In the genomic region with DNA sequence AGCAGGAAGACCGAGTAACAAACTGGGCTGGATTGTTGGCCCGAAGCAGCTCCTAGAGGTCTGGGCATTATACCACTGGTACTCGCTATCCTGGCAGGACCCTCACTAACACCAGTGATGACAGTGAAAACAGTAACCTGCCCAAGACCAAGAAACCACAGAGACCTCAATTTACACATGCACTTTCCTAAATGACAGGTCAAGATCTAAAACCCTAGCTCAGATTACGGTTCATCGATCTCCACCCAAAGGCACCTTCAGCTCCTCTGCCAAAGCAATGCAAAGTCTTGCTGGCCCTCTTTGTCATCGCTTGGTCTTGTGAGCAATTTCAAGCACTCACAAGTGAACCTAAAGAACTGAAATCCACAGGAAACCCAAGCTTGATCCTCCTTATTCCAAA, we compare ENCODE assay signal across 10 cellular contexts. TPM values are rescaled to one million over a fixed set of nuclear protein-coding genes. Genes with fewer than 3 reads are reported as not detected.
DNase-seq lines count a peak whose midpoint lies in the region; ATAC-seq, FAIRE-seq and TF ChIP-seq lines count a peak whose summit lies in the region.
"Had no signal": no experiment of that assay in that cellular context is flagged by ENCODE, and none has a peak within 500 bp of the region (broad histone marks: within the 10 kb centered on the region; RNA-seq: fewer than 3 reads in every experiment).

No MANE protein-coding gene starts in this region.

- no peak overlapping the region for H4K8ac ChIP-seq in mesendoderm (ENCODE audit: low read depth, low read length)

- H3K56ac ChIP-seq in mesendoderm (ENCODE audit: low read length), result peak overlapping the region; percentile 100

- H3K79me1 ChIP-seq in mesendoderm (ENCODE audit: low read length), result peaks cover 21% of the 10 kb centered on the region

- no CpG with 5 or more reads among the region's 6 CpGs for WGBS in mesendoderm (ENCODE audit: extremely low coverage, insufficient coverage, low lambda C conversion rate)

- peaks cover 36% of the 10 kb centered on the region for H3K4me1 Mint-ChIP-seq in MCF 10A (ENCODE audit: insufficient read depth, unreplicated experiment)

- peaks cover 44% of the 10 kb centered on the region for H3K79me2 ChIP-seq in mesendoderm (ENCODE audit: control insufficient read depth, insufficient read depth, low read length)

- TF ChIP-seq CTCF in 22Rv1 (IDR thresholded peaks at IDR 0.05) (no peak), MCF 10A (IDR thresholded peaks at IDR 0.05; ENCODE audit: unreplicated experiment) (no peak)

- H3K36me3 Mint-ChIP-seq in MCF 10A (ENCODE audit: insufficient read depth, unreplicated experiment), result peaks cover 55% of the 10 kb centered on the region

- peak overlapping the region; percentile 7 for H3K23ac ChIP-seq in mesendoderm (ENCODE audit: low read length)

- H3K4me3 ChIP-seq in HUES48 (ENCODE audit: low read depth, low read length) (peak overlapping the region; percentile 84), mesendoderm (ENCODE audit: low read length) (no peak overlapping the region)

- H3K4me1 ChIP-seq in HUES48 (ENCODE audit: control insufficient read depth, insufficient read depth, low read length), result peaks cover 12% of the 10 kb centered on the region; the same call in 1 of the 2 replicates
- peaks cover 5% of the 10 kb centered on the region for H3K4me1 ChIP-seq in mesendoderm (ENCODE audit: control insufficient read depth, low read depth, low read length)

- no TSS peak for BruUV-seq in MCF 10A (replicated peaks; lab: Mats Ljungman, UMichigan)

- no peak overlapping the region for H2BK15ac ChIP-seq in mesendoderm (replicated peaks; ENCODE audit: low read depth)

- POLR2A ChIA-PET in MCF 10A (lab: Yijun Ruan, JAX), result interaction anchor here (0.6 to 3.5 kb wide), 9 partner anchors 23 to 95 kb away, joined by 3 to 34 read pairs (median 6); a partner anchor contains a TSS

- peak overlapping the region; percentile 96 for H3K27ac ChIP-seq in 22Rv1
- H3K27ac ChIP-seq in HUES48 (ENCODE audit: low read depth, low read length), result no peak overlapping the region
- no peak overlapping the region for H3K27ac ChIP-seq in mesendoderm (ENCODE audit: low read depth, low read length)

- DNase-seq in MCF 10A (ENCODE audit: unreplicated experiment), result no peak
- DNase-seq in mesendoderm, result no peak
- no peak for DNase-seq in EL
- no peak for DNase-seq in frontal cortex (ENCODE audit: low spot score in 2 of 2)
- no peak for DNase-seq in NCI-H226
- DNase-seq: GF-D8, testis had no signal

- H3K18ac ChIP-seq in mesendoderm (ENCODE audit: low read length), result no peak overlapping the region

- H3K27me3 ChIP-seq in HUES48 (ENCODE audit: control insufficient read depth, insufficient read depth, low read length) (no peaks in the 10 kb centered on the region), mesendoderm (ENCODE audit: insufficient read depth, low read length, poor library complexity) (no peaks in the 10 kb centered on the region)
- H3K27me3 ChIP-seq: testis had no signal

- ATAC-seq in GM19324 (IDR thresholded peaks at IDR 0.05; ENCODE audit: low FRiP score, unreplicated experiment), result no peak

- peak overlapping the region; percentile 98 for H3K4me3 Mint-ChIP-seq in MCF 10A (ENCODE audit: unreplicated experiment)

- H3K36me3 ChIP-seq in HUES48 (ENCODE audit: control insufficient read depth, insufficient read depth, low read length) (peaks cover 32% of the 10 kb centered on the region), mesendoderm (ENCODE audit: control insufficient read depth, insufficient read depth, low read length) (no peaks in the 10 kb centered on the region)

- intact Hi-C loops in MCF 10A (cut with micrococcal nuclease), result no loop called here

- no peak overlapping the region for H2BK5ac ChIP-seq in mesendoderm (ENCODE audit: low read length)

- H3K4me2 ChIP-seq in mesendoderm (ENCODE audit: low read length), result peak overlapping the region; percentile 41

- H3K27me3 Mint-ChIP-seq in MCF 10A (ENCODE audit: insufficient read depth, unreplicated experiment), result no peaks in the 10 kb centered on the region

- H3K27ac Mint-ChIP-seq in MCF 10A (ENCODE audit: low read depth, unreplicated experiment), result peak overlapping the region; percentile 57

- no peak overlapping the region for H2BK120ac ChIP-seq in mesendoderm (ENCODE audit: low read depth, low read length)

- no peak overlapping the region for H3K4ac ChIP-seq in mesendoderm (ENCODE audit: low read depth, low read length)

- no peaks in the 10 kb centered on the region for H3K9me3 Mint-ChIP-seq in MCF 10A (ENCODE audit: unreplicated experiment)

- H4K5ac ChIP-seq in mesendoderm (ENCODE audit: low read length), result no peak overlapping the region

- no peak for FAIRE-seq in frontal cortex (lab: Jason Lieb, UNC)

- CTCF ChIA-PET in MCF 10A (lab: Yijun Ruan, JAX), result interaction anchor here (0.6 to 0.8 kb wide), 2 partner anchors 8 to 44 kb away, joined by 3 read pairs; no protein-coding TSS in a partner anchor

- H2AK5ac ChIP-seq in mesendoderm (ENCODE audit: low read length), result no peak overlapping the region

- H3K9ac ChIP-seq in HUES48 (ENCODE audit: low read depth, low read length), result no peak overlapping the region
- H3K9ac ChIP-seq in mesendoderm (ENCODE audit: low read length), result peak overlapping the region; percentile 89

- H3K9me3 ChIP-seq in HUES48 (ENCODE audit: control insufficient read depth, insufficient read depth, low read length), result no peaks in the 10 kb centered on the region
- H3K9me3 ChIP-seq: testis had no signal

RNA-seq across cellular contexts. Expression of a gene that starts 1.5 kb away (rescaled TPM):
- 25.9 and 27.4 TPM in 2 replicates for total RNA-seq in MCF 10A (2022)
- polyA plus RNA-seq in mesendoderm (2013, experiment 1 of 2), result 35.3 TPM
- polyA plus RNA-seq in mesendoderm (2013, experiment 2 of 2), result 35.2 TPM
- 172 TPM for total RNA-seq in frontal cortex

RNA-seq across cellular contexts. Expression of a gene that starts 27.3 kb away (rescaled TPM):
- 21.9 and 23.4 TPM in 2 replicates for total RNA-seq in MCF 10A (2022)
- 13.8 TPM for polyA plus RNA-seq in mesendoderm (2013, experiment 1 of 2)
- 14.3 TPM for polyA plus RNA-seq in mesendoderm (2013, experiment 2 of 2)
- total RNA-seq in frontal cortex, result 9.4 TPM

RNA-seq across cellular contexts. Expression of a gene that starts 45.3 kb away (rescaled TPM):
- total RNA-seq in MCF 10A (2022) (124 and 145 TPM in 2 replicates), frontal cortex (196 TPM)
- 307 TPM for polyA plus RNA-seq in mesendoderm (2013, experiment 1 of 2)
- 321 TPM for polyA plus RNA-seq in mesendoderm (2013, experiment 2 of 2)

RNA-seq across cellular contexts. Expression of a gene that starts 49.7 kb away (rescaled TPM):
- 32.6 and 39.5 TPM in 2 replicates for total RNA-seq in MCF 10A (2022)
- 56.1 TPM for polyA plus RNA-seq in mesendoderm (2013, experiment 1 of 2)
- polyA plus RNA-seq in mesendoderm (2013, experiment 2 of 2), result 55.8 TPM
- 8.2 TPM for total RNA-seq in frontal cortex

RNA-seq across cellular contexts. Expression of a gene that starts 55.7 kb away (rescaled TPM):
- total RNA-seq in MCF 10A (2022) (1,891 and 2,060 TPM in 2 replicates), frontal cortex (1,517 TPM)
- 4,252 TPM for polyA plus RNA-seq in mesendoderm (2013, experiment 1 of 2)
- 4,329 TPM for polyA plus RNA-seq in mesendoderm (2013, experiment 2 of 2)
